ENCODE assay signal across 8 cellular contexts in the genomic region with DNA sequence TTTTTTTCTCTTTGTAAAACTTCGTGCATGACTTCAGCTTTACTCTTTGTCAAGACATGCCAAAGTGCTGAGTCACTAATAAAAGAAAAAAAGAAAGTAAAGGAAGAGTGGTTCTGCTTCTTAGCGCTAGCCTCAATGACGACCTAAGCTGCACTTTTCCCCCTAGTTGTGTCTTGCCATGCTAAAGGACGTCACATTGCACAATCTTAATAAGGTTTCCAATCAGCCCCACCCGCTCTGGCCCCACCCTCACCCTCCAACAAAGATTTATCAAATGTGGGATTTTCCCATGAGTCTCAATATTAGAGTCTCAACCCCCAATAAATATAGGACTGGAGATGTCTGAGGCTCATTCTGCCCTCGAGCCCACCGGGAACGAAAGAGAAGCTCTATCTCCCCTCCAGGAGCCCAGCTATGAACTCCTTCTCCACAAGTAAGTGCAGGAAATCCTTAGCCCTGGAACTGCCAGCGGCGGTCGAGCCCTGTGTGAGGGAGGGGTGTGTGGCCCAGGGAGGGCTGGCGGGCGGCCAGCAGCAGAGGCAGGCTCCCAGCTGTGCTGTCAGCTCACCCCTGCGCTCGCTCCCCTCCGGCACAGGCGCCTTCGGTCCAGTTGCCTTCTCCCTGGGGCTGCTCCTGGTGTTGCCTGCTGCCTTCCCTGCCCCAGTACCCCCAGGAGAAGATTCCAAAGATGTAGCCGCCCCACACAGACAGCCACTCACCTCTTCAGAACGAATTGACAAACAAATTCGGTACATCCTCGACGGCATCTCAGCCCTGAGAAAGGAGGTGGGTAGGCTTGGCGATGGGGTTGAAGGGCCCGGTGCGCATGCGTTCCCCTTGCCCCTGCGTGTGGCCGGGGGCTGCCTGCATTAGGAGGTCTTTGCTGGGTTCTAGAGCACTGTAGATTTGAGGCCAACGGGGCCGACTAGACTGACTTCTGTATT. TPM values are rescaled to one million over a fixed set of nuclear protein-coding genes. Genes with fewer than 3 reads are reported as not detected.
DNase-seq lines count a peak whose midpoint lies in the region; ATAC-seq and TF ChIP-seq lines count a peak whose summit lies in the region.

A gene (plus strand): TSS at position 352 of the 944 bp plus-strand sequence. CDS start 63 bp downstream, at position 415.

- in situ Hi-C loops in GM13977 (cut with MboI; ENCODE audit: low pct_unique_long_range_greater_than_20kb, low sequenced_read_pairs, unreplicated experiment) = loop anchor here (5.0 to 25.0 kb wide), 2 partner anchors 175 to 335 kb away; no protein-coding TSS in a partner anchor

- intact Hi-C loops in activated CD4-positive, alpha-beta T cell treated with anti-CD3 and anti-CD28 coated beads, Interleukin-2, amount 10 ng/mL, durations not matched to agents 24 days and 14 days (cut with micrococcal nuclease) = loop anchor here (1.0 to 5.0 kb wide), 4 partner anchors 50 to 330 kb away; no protein-coding TSS in a partner anchor

- H3K9me3 Mint-ChIP-seq in activated CD4-positive, alpha-beta T cell treated with anti-CD3 and anti-CD28 coated beads, Interleukin-2, amount 10 ng/mL, durations not matched to agents 24 days and 14 days = no peaks in the 10 kb centered on the region
- no peaks in the 10 kb centered on the region for H3K9me3 Mint-ChIP-seq in activated T-helper 17 cell treated with anti-CD3 and anti-CD28 coated beads, Interleukin-2, amount 50 U/mL, for 72 hours
- no peaks in the 10 kb centered on the region for H3K9me3 Mint-ChIP-seq in natural killer cell treated with Interleukin-12 subunit alpha and Interleukin-12 subunit beta and Interleukin-15 and Interleukin-18, amount 100 ng/mL, for 72 hours

- peak within 1 kb of the TSS; percentile 68 for H3K4me3 Mint-ChIP-seq in activated CD4-positive, alpha-beta T cell treated with anti-CD3 and anti-CD28 coated beads, Interleukin-2, amount 10 ng/mL, durations not matched to agents 24 days and 14 days
- peak within 1 kb of the TSS; percentile 51 for H3K4me3 Mint-ChIP-seq in activated T-helper 17 cell treated with anti-CD3 and anti-CD28 coated beads, Interleukin-2, amount 50 U/mL, for 72 hours
- peak within 1 kb of the TSS; percentile 93 for H3K4me3 Mint-ChIP-seq in natural killer cell treated with Interleukin-12 subunit alpha and Interleukin-12 subunit beta and Interleukin-15 and Interleukin-18, amount 100 ng/mL, for 72 hours

- peaks cover 32% of the 10 kb centered on the region for H3K4me1 Mint-ChIP-seq in activated CD4-positive, alpha-beta T cell treated with anti-CD3 and anti-CD28 coated beads, Interleukin-2, amount 10 ng/mL, durations not matched to agents 24 days and 14 days
- peaks cover 10% of the 10 kb centered on the region for H3K4me1 Mint-ChIP-seq in activated T-helper 17 cell treated with anti-CD3 and anti-CD28 coated beads, Interleukin-2, amount 50 U/mL, for 72 hours
- H3K4me1 Mint-ChIP-seq in natural killer cell treated with Interleukin-12 subunit alpha and Interleukin-12 subunit beta and Interleukin-15 and Interleukin-18, amount 100 ng/mL, for 72 hours (ENCODE audit: low read depth in 2 of 2) = peaks cover 31 to 33% of the 10 kb centered on the region in 2 donors

- ATAC-seq in activated T-helper 17 cell treated with anti-CD3 and anti-CD28 coated beads, Interleukin-2, amount 50 U/mL, for 72 hours (replicated peaks) = peak; percentile 38
- peak; percentile 62 to 78 for ATAC-seq in natural killer cell treated with Interleukin-12 subunit alpha and Interleukin-12 subunit beta and Interleukin-15 and Interleukin-18, amount 100 ng/mL, for 72 hours
- ATAC-seq in GM19328 (IDR thresholded peaks at IDR 0.05; ENCODE audit: unreplicated experiment) = no peak

- no peak for TF ChIP-seq CTCF in foreskin fibroblast (IDR thresholded peaks at IDR 0.05; ENCODE audit: low read depth, low read length)
- no peak for TF ChIP-seq CTCF in GM13977 (IDR thresholded peaks at IDR 0.05; ENCODE audit: extremely low read depth, insufficient read depth, missing control alignments)

- no peaks in the 10 kb centered on the region for H3K36me3 Mint-ChIP-seq in activated CD4-positive, alpha-beta T cell treated with anti-CD3 and anti-CD28 coated beads, Interleukin-2, amount 10 ng/mL, durations not matched to agents 24 days and 14 days (ENCODE audit: low read depth)
- no peaks in the 10 kb centered on the region for H3K36me3 Mint-ChIP-seq in activated T-helper 17 cell treated with anti-CD3 and anti-CD28 coated beads, Interleukin-2, amount 50 U/mL, for 72 hours (ENCODE audit: low read depth)
- peaks cover 5% of the 10 kb centered on the region for H3K36me3 Mint-ChIP-seq in natural killer cell treated with Interleukin-12 subunit alpha and Interleukin-12 subunit beta and Interleukin-15 and Interleukin-18, amount 100 ng/mL, for 72 hours

- peak within 1 kb of the TSS; percentile 58 for H3K4me3 ChIP-seq in foreskin fibroblast (ENCODE audit: low read depth in 1 of 2, low read length in 2 of 2)

- peak within 1 kb of the TSS; percentile 19 for H3K27ac Mint-ChIP-seq in activated CD4-positive, alpha-beta T cell treated with anti-CD3 and anti-CD28 coated beads, Interleukin-2, amount 10 ng/mL, durations not matched to agents 24 days and 14 days
- H3K27ac Mint-ChIP-seq in activated T-helper 17 cell treated with anti-CD3 and anti-CD28 coated beads, Interleukin-2, amount 50 U/mL, for 72 hours = peak within 1 kb of the TSS; percentile 43
- peak within 1 kb of the TSS; percentile 90 to 98 for H3K27ac Mint-ChIP-seq in natural killer cell treated with Interleukin-12 subunit alpha and Interleukin-12 subunit beta and Interleukin-15 and Interleukin-18, amount 100 ng/mL, for 72 hours

- no peak for DNase-seq in activated CD4-positive, alpha-beta T cell treated with anti-CD3 and anti-CD28 coated beads, Interleukin-2, amount 10 ng/mL, durations not matched to agents 24 days and 14 days
- no peak for DNase-seq in activated CD4-positive, alpha-beta T cell treated with anti-CD3 and anti-CD28 coated beads, Interleukin-2, amount 50 U/mL, for 1 hour
- DNase-seq in NCI-H226 = peak; percentile 91
- DNase-seq in foreskin fibroblast = peak; percentile 89 to 93
- DNase-seq in natural killer cell treated with Interleukin-12 subunit alpha and Interleukin-12 subunit beta and Interleukin-15 and Interleukin-18, amount 100 ng/mL, for 72 hours (ENCODE audit: low spot score) = no peak
- DNase-seq in GM13977 (ENCODE audit: low spot score) = no peak

- peaks cover 30% of the 10 kb centered on the region for H3K27me3 Mint-ChIP-seq in activated CD4-positive, alpha-beta T cell treated with anti-CD3 and anti-CD28 coated beads, Interleukin-2, amount 10 ng/mL, durations not matched to agents 24 days and 14 days
- H3K27me3 Mint-ChIP-seq in activated T-helper 17 cell treated with anti-CD3 and anti-CD28 coated beads, Interleukin-2, amount 50 U/mL, for 72 hours = peaks cover 15% of the 10 kb centered on the region
- H3K27me3 Mint-ChIP-seq in natural killer cell treated with Interleukin-12 subunit alpha and Interleukin-12 subunit beta and Interleukin-15 and Interleukin-18, amount 100 ng/mL, for 72 hours = peaks cover 0 to 18% of the 10 kb centered on the region in 2 donors

RNA-seq across cellular contexts. Expression of the gene that starts here (rescaled TPM):
- 0.35 and 0.64 TPM in 2 replicates for total RNA-seq in activated CD4-positive, alpha-beta T cell treated with anti-CD3 and anti-CD28 coated beads, Interleukin-2, amount 10 ng/mL, durations not matched to agents 24 days and 14 days
- 1 to 10 TPM; 1.0 to 2.1 TPM for total RNA-seq in activated T-helper 17 cell treated with anti-CD3 and anti-CD28 coated beads, Interleukin-2, amount 50 U/mL, for 72 hours
- total RNA-seq in natural killer cell treated with Interleukin-12 subunit alpha and Interleukin-12 subunit beta and Interleukin-15 and Interleukin-18, amount 100 ng/mL, for 72 hours = 100 to 1,000 TPM; 151 to 253 TPM

Comparison
In these comparisons a context has a peak if more than half of its experiments do, and no peak if none do; other contexts are left out.
1. RNA of the gene that starts here (total RNA-seq): 151 to 253 TPM in natural killer cell treated with Interleukin-12 subunit alpha and Interleukin-12 subunit beta and Interleukin-15 and Interleukin-18, amount 100 ng/mL, for 72 hours; 1.0 to 2.1 TPM in activated T-helper 17 cell treated with anti-CD3 and anti-CD28 coated beads, Interleukin-2, amount 50 U/mL, for 72 hours and 0.35 to 0.64 TPM in activated CD4-positive, alpha-beta T cell treated with anti-CD3 and anti-CD28 coated beads, Interleukin-2, amount 10 ng/mL, durations not matched to agents 24 days and 14 days; every median in the first group is over 10 times any median in the second.
2. DNase-seq: peak in NCI-H226 (single experiment) and foreskin fibroblast (2 of 2); none in activated CD4-positive, alpha-beta T cell treated with anti-CD3 and anti-CD28 coated beads, Interleukin-2, amount 10 ng/mL, durations not matched to agents 24 days and 14 days (single experiment), activated CD4-positive, alpha-beta T cell treated with anti-CD3 and anti-CD28 coated beads, Interleukin-2, amount 50 U/mL, for 1 hour (single experiment), natural killer cell treated with Interleukin-12 subunit alpha and Interleukin-12 subunit beta and Interleukin-15 and Interleukin-18, amount 100 ng/mL, for 72 hours (single experiment) and GM13977 (single experiment).
3. H3K27ac Mint-ChIP-seq: peak in every context shown above with its lines; median percentile 94 in natural killer cell treated with Interleukin-12 subunit alpha and Interleukin-12 subunit beta and Interleukin-15 and Interleukin-18, amount 100 ng/mL, for 72 hours; 43 in activated T-helper 17 cell treated with anti-CD3 and anti-CD28 coated beads, Interleukin-2, amount 50 U/mL, for 72 hours; 19 in activated CD4-positive, alpha-beta T cell treated with anti-CD3 and anti-CD28 coated beads, Interleukin-2, amount 10 ng/mL, durations not matched to agents 24 days and 14 days.
4. Peak in every context shown above with its lines, with median percentiles within 50 percentile points of each other: H3K4me3 Mint-ChIP-seq.